1 cellular context compared by ENCODE assay signal in the genomic region with DNA sequence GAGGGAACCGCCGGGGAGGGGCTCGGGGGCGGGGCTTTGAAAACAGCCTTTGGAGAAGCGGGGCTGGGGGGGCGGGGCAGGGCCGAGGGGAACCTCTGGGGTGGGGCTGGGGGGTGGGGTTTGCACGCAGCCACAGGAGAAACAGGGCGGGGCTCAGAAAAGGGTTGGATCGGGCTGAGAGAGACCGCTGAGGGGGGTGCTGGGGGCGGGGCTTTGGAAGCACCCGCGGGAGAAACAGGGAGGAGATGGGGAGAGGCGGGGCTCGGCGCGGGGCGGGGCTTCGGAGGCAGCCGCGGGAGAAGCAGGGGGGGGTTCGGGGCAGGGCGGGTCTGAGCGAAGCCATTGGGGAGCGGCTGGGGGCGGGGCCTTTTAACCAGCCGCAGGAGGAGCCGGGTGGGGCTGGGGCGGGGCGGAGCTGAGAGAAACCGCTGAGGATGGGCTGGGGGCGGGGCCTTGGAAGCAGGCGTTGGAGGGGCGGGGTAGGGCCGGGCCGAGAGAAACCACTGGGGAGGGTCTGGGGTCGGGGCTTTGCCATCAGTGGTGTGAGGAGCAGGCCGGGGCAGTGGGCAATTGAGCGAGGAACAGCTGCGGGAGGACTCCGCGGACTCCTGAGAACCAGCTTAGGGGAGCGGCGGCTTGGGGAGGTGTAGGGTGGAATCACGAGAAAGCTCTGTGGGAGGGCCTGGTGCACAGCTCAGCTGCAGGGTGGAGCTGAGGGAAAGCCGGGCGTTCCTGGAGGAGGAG.
TF ChIP-seq lines count a peak whose summit lies in the region.

No MANE protein-coding gene starts in this region.

TF ChIP-seq in K562, 482 proteins besides CTCF, POLR2A, EP300 and RAD21 (continued from another document):
- TF ChIP-seq, protein P1, sequence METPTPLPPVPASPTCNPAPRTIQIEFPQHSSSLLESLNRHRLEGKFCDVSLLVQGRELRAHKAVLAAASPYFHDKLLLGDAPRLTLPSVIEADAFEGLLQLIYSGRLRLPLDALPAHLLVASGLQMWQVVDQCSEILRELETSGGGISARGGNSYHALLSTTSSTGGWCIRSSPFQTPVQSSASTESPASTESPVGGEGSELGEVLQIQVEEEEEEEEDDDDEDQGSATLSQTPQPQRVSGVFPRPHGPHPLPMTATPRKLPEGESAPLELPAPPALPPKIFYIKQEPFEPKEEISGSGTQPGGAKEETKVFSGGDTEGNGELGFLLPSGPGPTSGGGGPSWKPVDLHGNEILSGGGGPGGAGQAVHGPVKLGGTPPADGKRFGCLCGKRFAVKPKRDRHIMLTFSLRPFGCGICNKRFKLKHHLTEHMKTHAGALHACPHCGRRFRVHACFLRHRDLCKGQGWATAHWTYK (CRISPR knock-in tag; IDR thresholded peaks at IDR 0.05), result no peak
- TF ChIP-seq ZNF347 (CRISPR knock-in tag; IDR thresholded peaks at IDR 0.05; ENCODE audit: low read depth), result no peak
- no peak for TF ChIP-seq HCFC1 (IDR thresholded peaks at IDR 0.05; ENCODE audit: low read depth, low read length)
- TF ChIP-seq PTBP1 (IDR thresholded peaks at IDR 0.05; ENCODE audit: low read depth, low read length), result no peak
- TF ChIP-seq NFXL1 (CRISPR knock-in tag; IDR thresholded peaks at IDR 0.05), result no peak
- TF ChIP-seq ZNF551 (CRISPR knock-in tag; IDR thresholded peaks at IDR 0.05), result no peak
- TF ChIP-seq, protein P2, sequence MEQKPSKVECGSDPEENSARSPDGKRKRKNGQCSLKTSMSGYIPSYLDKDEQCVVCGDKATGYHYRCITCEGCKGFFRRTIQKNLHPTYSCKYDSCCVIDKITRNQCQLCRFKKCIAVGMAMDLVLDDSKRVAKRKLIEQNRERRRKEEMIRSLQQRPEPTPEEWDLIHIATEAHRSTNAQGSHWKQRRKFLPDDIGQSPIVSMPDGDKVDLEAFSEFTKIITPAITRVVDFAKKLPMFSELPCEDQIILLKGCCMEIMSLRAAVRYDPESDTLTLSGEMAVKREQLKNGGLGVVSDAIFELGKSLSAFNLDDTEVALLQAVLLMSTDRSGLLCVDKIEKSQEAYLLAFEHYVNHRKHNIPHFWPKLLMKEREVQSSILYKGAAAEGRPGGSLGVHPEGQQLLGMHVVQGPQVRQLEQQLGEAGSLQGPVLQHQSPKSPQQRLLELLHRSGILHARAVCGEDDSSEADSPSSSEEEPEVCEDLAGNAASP (IDR thresholded peaks at IDR 0.05), result no peak
- TF ChIP-seq KDM5B (IDR thresholded peaks at IDR 0.05; ENCODE audit: insufficient replicate concordance, low read depth, low read length), result no peak
- no peak for TF ChIP-seq PCBP1 (IDR thresholded peaks at IDR 0.05; ENCODE audit: low read depth, low read length, poor library complexity, severe bottlenecking)
- TF ChIP-seq U2AF2 (optimal IDR thresholded peaks at IDR 0.05; ENCODE audit: low read depth, low read length), result no peak
- TF ChIP-seq RHOXF2B (CRISPR knock-in tag; conservative IDR thresholded peaks at IDR 0.05), result no peak
- TF ChIP-seq ZNF785 (CRISPR knock-in tag; IDR thresholded peaks at IDR 0.05), result no peak
- TF ChIP-seq POLR2H (tag; IDR thresholded peaks at IDR 0.05; ENCODE audit: low read depth), result no peak
- no peak for TF ChIP-seq CREBBP (IDR thresholded peaks at IDR 0.05; ENCODE audit: low read depth, low read length)
- TF ChIP-seq, protein P3, sequence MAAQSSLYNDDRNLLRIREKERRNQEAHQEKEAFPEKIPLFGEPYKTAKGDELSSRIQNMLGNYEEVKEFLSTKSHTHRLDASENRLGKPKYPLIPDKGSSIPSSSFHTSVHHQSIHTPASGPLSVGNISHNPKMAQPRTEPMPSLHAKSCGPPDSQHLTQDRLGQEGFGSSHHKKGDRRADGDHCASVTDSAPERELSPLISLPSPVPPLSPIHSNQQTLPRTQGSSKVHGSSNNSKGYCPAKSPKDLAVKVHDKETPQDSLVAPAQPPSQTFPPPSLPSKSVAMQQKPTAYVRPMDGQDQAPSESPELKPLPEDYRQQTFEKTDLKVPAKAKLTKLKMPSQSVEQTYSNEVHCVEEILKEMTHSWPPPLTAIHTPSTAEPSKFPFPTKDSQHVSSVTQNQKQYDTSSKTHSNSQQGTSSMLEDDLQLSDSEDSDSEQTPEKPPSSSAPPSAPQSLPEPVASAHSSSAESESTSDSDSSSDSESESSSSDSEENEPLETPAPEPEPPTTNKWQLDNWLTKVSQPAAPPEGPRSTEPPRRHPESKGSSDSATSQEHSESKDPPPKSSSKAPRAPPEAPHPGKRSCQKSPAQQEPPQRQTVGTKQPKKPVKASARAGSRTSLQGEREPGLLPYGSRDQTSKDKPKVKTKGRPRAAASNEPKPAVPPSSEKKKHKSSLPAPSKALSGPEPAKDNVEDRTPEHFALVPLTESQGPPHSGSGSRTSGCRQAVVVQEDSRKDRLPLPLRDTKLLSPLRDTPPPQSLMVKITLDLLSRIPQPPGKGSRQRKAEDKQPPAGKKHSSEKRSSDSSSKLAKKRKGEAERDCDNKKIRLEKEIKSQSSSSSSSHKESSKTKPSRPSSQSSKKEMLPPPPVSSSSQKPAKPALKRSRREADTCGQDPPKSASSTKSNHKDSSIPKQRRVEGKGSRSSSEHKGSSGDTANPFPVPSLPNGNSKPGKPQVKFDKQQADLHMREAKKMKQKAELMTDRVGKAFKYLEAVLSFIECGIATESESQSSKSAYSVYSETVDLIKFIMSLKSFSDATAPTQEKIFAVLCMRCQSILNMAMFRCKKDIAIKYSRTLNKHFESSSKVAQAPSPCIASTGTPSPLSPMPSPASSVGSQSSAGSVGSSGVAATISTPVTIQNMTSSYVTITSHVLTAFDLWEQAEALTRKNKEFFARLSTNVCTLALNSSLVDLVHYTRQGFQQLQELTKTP (IDR thresholded peaks at IDR 0.05; ENCODE audit: low read depth in 1 of 2, partially characterized antibody in 2 of 2), result no peak
